ENCODE assay signal across 7 cellular contexts in the genomic region with DNA sequence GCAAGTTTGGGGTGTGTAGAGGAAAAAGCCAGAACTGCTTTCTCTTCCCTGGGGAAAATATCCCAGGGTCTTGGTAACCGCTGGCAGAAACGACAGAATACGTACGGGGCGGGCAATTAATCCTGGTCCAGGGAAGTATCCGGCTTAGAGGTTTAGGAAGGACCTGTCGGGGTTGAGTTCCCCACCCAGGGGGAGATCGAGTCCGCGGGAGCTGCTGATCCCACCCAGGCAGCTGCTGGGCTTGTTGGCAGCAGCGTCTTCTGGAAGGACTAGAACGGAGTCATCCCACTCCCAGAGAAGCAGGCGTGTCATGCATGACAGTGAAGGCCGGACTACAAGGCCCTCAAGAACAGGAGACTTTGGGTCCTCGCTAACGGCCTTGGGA. TPM values are rescaled to one million over a fixed set of nuclear protein-coding genes. Genes with fewer than 3 reads are reported as not detected.
DNase-seq lines count a peak whose midpoint lies in the region; ATAC-seq and TF ChIP-seq lines count a peak whose summit lies in the region.
"Not testable (repeated sequence)": the region's sequence is repeated elsewhere in the genome, so short reads cannot be mapped to it uniquely, and the experiment has no call there.

No MANE protein-coding gene starts in this region.

- ATAC-seq in GM18873 (IDR thresholded peaks at IDR 0.05; ENCODE audit: low FRiP score, unreplicated experiment) (peak; percentile 40), GM21367 (IDR thresholded peaks at IDR 0.05; ENCODE audit: unreplicated experiment) (peak; percentile 20), HG02642 (IDR thresholded peaks at IDR 0.05; ENCODE audit: poor library complexity, unreplicated experiment) (peak; percentile 44), HG03095 (IDR thresholded peaks at IDR 0.05; ENCODE audit: unreplicated experiment) (peak; percentile 20), HG03558 (IDR thresholded peaks at IDR 0.05; ENCODE audit: extremely low read depth, unreplicated experiment) (peak; percentile 13), mucosa of descending colon (peak; percentile 1)
- peak; percentile 42 for ATAC-seq in activated T-helper 17 cell treated with anti-CD3 and anti-CD28 coated beads, Interleukin-2, amount 50 U/mL, for 72 hours (replicated peaks)

- not testable (repeated sequence) for H3K9me3 ChIP-seq in mucosa of descending colon

- not testable (repeated sequence) for H3K9me3 Mint-ChIP-seq in activated T-helper 17 cell treated with anti-CD3 and anti-CD28 coated beads, Interleukin-2, amount 50 U/mL, for 72 hours

- H3K36me3 ChIP-seq in mucosa of descending colon (ENCODE audit: low read depth), result not testable (repeated sequence)

- intact Hi-C loops in mucosa of descending colon (cut with DNase I, micrococcal nuclease), result not testable (repeated sequence)

- H3K27ac Mint-ChIP-seq in activated T-helper 17 cell treated with anti-CD3 and anti-CD28 coated beads, Interleukin-2, amount 50 U/mL, for 72 hours, result not testable (repeated sequence)

- not testable (repeated sequence) for H3K27me3 Mint-ChIP-seq in activated T-helper 17 cell treated with anti-CD3 and anti-CD28 coated beads, Interleukin-2, amount 50 U/mL, for 72 hours

- not testable (repeated sequence) for H3K4me3 ChIP-seq in mucosa of descending colon

- not testable (repeated sequence) for H3K4me3 Mint-ChIP-seq in activated T-helper 17 cell treated with anti-CD3 and anti-CD28 coated beads, Interleukin-2, amount 50 U/mL, for 72 hours

- not testable (repeated sequence) for H3K4me1 ChIP-seq in mucosa of descending colon (ENCODE audit: low read depth)

- not testable (repeated sequence) for DNase-seq in mucosa of descending colon

- not testable (repeated sequence) for TF ChIP-seq CTCF in mucosa of descending colon (IDR thresholded peaks at IDR 0.05)

- H3K36me3 Mint-ChIP-seq in activated T-helper 17 cell treated with anti-CD3 and anti-CD28 coated beads, Interleukin-2, amount 50 U/mL, for 72 hours (ENCODE audit: low read depth), result not testable (repeated sequence)

- not testable (repeated sequence) for H3K4me1 Mint-ChIP-seq in activated T-helper 17 cell treated with anti-CD3 and anti-CD28 coated beads, Interleukin-2, amount 50 U/mL, for 72 hours

RNA-seq across cellular contexts. Expression of gene EAPP, which starts 7.6 kb away (rescaled TPM):
- total RNA-seq in activated T-helper 17 cell treated with anti-CD3 and anti-CD28 coated beads, Interleukin-2, amount 50 U/mL, for 72 hours, result 10 to 100 TPM; 33.6 to 46.9 TPM
- 10 to 100 TPM; 43.4 to 78.0 (median 66.0) TPM for total RNA-seq in mucosa of descending colon
